1 cellular context compared by ENCODE assay signal in genomic region chr5:62037972-62038371, GRCh38.
TF ChIP-seq lines count a peak whose summit lies in the region.

No MANE protein-coding gene starts in this region.

TF ChIP-seq in GM23338, 12 proteins besides CTCF, POLR2A, EP300 and RAD21 (continued from another document):
- no peak for TF ChIP-seq POLR2AphosphoS5 (IDR thresholded peaks at IDR 0.05; ENCODE audit: low read depth)
- TF ChIP-seq EZH2phosphoT487 (IDR thresholded peaks at IDR 0.05; ENCODE audit: unreplicated experiment), result no peak
- no peak for TF ChIP-seq NANOG (IDR thresholded peaks at IDR 0.05; ENCODE audit: borderline replicate concordance)
- TF ChIP-seq JUNB (IDR thresholded peaks at IDR 0.05; ENCODE audit: unreplicated experiment), result no peak
- TF ChIP-seq ZNF331 (CRISPR knock-in tag; IDR thresholded peaks at IDR 0.05; ENCODE audit: low read depth), result no peak
- no peak for TF ChIP-seq ZNF114 (CRISPR knock-in tag; IDR thresholded peaks at IDR 0.05)
- TF ChIP-seq REST (IDR thresholded peaks at IDR 0.05; ENCODE audit: unreplicated experiment), result no peak
TF ChIP-seq in GM23338: peak in this region for 0.
